In genomic region chr1:206672011-206672688, GRCh38 we compare ENCODE assay signal across 1 cellular context.
TF ChIP-seq lines count a peak whose summit lies in the region.

No MANE protein-coding gene starts in this region.

TF ChIP-seq in K562, 482 proteins besides CTCF, POLR2A, EP300 and RAD21 (continued from another document and continues in another):
- TF ChIP-seq ZNF407 (IDR thresholded peaks at IDR 0.05; ENCODE audit: low read depth), result no peak
- peak; percentile 95 for TF ChIP-seq SMARCE1 (IDR thresholded peaks at IDR 0.05)
- TF ChIP-seq RUNX1 (IDR thresholded peaks at IDR 0.05; ENCODE audit: low read depth), result no peak; the same call in 1 of the 2 replicates
- peak; percentile 42 for TF ChIP-seq MAFG (tag; conservative IDR thresholded peaks at IDR 0.05)
- TF ChIP-seq DPF2 (IDR thresholded peaks at IDR 0.05), result peak; percentile 95
- TF ChIP-seq SMAD2 (IDR thresholded peaks at IDR 0.05; ENCODE audit: low read depth, low read length), result no peak
- TF ChIP-seq USF1 (CRISPR knock-in tag; IDR thresholded peaks at IDR 0.05), result no peak
- peak; percentile 62; the same call in 1 of the 2 replicates for TF ChIP-seq TCF7 (IDR thresholded peaks at IDR 0.05; ENCODE audit: borderline replicate concordance)
- TF ChIP-seq ARNT (IDR thresholded peaks at IDR 0.05), result peak; percentile 42 to 47; a peak in 2 of 4 replicates
- peak; percentile 61; the same call in 1 of the 2 replicates for TF ChIP-seq BCOR (IDR thresholded peaks at IDR 0.05)
- TF ChIP-seq SMARCA5 (IDR thresholded peaks at IDR 0.05), result peak; percentile 29; the same call in 1 of the 2 replicates
- no peak for TF ChIP-seq ZHX1 (conservative IDR thresholded peaks at IDR 0.05; ENCODE audit: low read length)
- TF ChIP-seq ZKSCAN1 (IDR thresholded peaks at IDR 0.05; ENCODE audit: low read depth, low read length), result 0 out of 2 replicates have a peak, but pooled peaks have one; percentile 25
- peak; percentile 79; the same call in 1 of the 2 replicates for TF ChIP-seq CHAMP1 (IDR thresholded peaks at IDR 0.05)
- TF ChIP-seq FOXJ2 (tag; IDR thresholded peaks at IDR 0.05), result no peak
- TF ChIP-seq ZBTB2 (IDR thresholded peaks at IDR 0.05), result 0 out of 2 replicates have a peak, but pooled peaks have one; percentile 44
- TF ChIP-seq ZBTB11 (CRISPR knock-in tag; IDR thresholded peaks at IDR 0.05), result peak in 1 of 3 experiments; percentile 67; a peak in 2 of 6 replicates
- no peak for TF ChIP-seq SUPT5H (IDR thresholded peaks at IDR 0.05)
- peak; percentile 55 for TF ChIP-seq BRD9 (IDR thresholded peaks at IDR 0.05; ENCODE audit: low read depth, partially characterized antibody)
- peak in 1 of 2 experiments; percentile 34 for TF ChIP-seq E2F6 (IDR thresholded peaks at IDR 0.05; ENCODE audit: borderline replicate concordance in 1 of 2, extremely low read depth in 1 of 2, insufficient read depth in 1 of 2, insufficient read length in 1 of 2, low read depth in 1 of 2, low read length in 1 of 2, poor library complexity in 1 of 2, severe bottlenecking in 1 of 2)
- peak; percentile 71; the same call in 1 of the 2 replicates for TF ChIP-seq MTA1 (IDR thresholded peaks at IDR 0.05; ENCODE audit: borderline replicate concordance)
- no peak for TF ChIP-seq CREBBP (IDR thresholded peaks at IDR 0.05; ENCODE audit: low read depth, low read length)
- TF ChIP-seq CCNT2 (IDR thresholded peaks at IDR 0.05; ENCODE audit: borderline replicate concordance, extremely low read depth, insufficient read length, low read depth, low read length), result no peak
- peak; percentile 42 for TF ChIP-seq CXXC5 (CRISPR knock-in tag; IDR thresholded peaks at IDR 0.05)
- no peak for TF ChIP-seq THRAP3 (IDR thresholded peaks at IDR 0.05; ENCODE audit: borderline replicate concordance)
- peak; percentile 50 for TF ChIP-seq MEIS2 (IDR thresholded peaks at IDR 0.05; ENCODE audit: partially characterized antibody)
- TF ChIP-seq PHTF2 (CRISPR knock-in tag; IDR thresholded peaks at IDR 0.05), result no peak
- TF ChIP-seq KLF6 (CRISPR knock-in tag; IDR thresholded peaks at IDR 0.05; ENCODE audit: borderline replicate concordance), result 0 out of 2 replicates have a peak, but pooled peaks have one; percentile 8
- no peak for TF ChIP-seq ZFP1 (CRISPR knock-in tag; IDR thresholded peaks at IDR 0.05)
- TF ChIP-seq ZNF740 (CRISPR knock-in tag; IDR thresholded peaks at IDR 0.05), result no peak
- no peak for TF ChIP-seq ZNF740 (tag; IDR thresholded peaks at IDR 0.05)
- no peak for TF ChIP-seq U2AF1 (optimal IDR thresholded peaks at IDR 0.05; ENCODE audit: low read depth, low read length)
- TF ChIP-seq FOXK1 (CRISPR knock-in tag; IDR thresholded peaks at IDR 0.05; ENCODE audit: borderline replicate concordance), result 0 out of 2 replicates have a peak, but pooled peaks have one; percentile 22
- no peak for TF ChIP-seq ATF1 (CRISPR knock-in tag; IDR thresholded peaks at IDR 0.05)
- TF ChIP-seq ATF1 (tag; IDR thresholded peaks at IDR 0.05), result 0 out of 2 replicates have a peak, but pooled peaks have one; percentile 14
- TF ChIP-seq ARID1B (IDR thresholded peaks at IDR 0.05), result peak; percentile 94
- TF ChIP-seq KDM1A (IDR thresholded peaks at IDR 0.05), result peak; percentile 86 to 89
- TF ChIP-seq SMAD3 (CRISPR knock-in tag; conservative IDR thresholded peaks at IDR 0.05), result 0 out of 2 replicates have a peak, but pooled peaks have one; percentile 27
- TF ChIP-seq JUND (IDR thresholded peaks at IDR 0.05; ENCODE audit: borderline replicate concordance, low read depth, low read length), result peak; percentile 82
- peak; percentile 69; the same call in 1 of the 3 replicates for TF ChIP-seq JUND (tag; IDR thresholded peaks at IDR 0.05; ENCODE audit: borderline replicate concordance, low read depth, low read length)
